ENCODE assay signal across 9 cellular contexts in genomic region chr6:16635810-16636602, GRCh38.
DNase-seq lines count a peak whose midpoint lies in the region; ATAC-seq and TF ChIP-seq lines count a peak whose summit lies in the region.
"Had no signal": no experiment of that assay in that cellular context is flagged by ENCODE, and none has a peak within 500 bp of the region (broad histone marks: within the 10 kb centered on the region; RNA-seq: fewer than 3 reads in every experiment).

No MANE protein-coding gene starts in this region.

- ATAC-seq in Panc1, result peak; percentile 73
- no peak for ATAC-seq in GM21526 (IDR thresholded peaks at IDR 0.05; ENCODE audit: low FRiP score, unreplicated experiment)
- no peak for ATAC-seq in HG03097 (IDR thresholded peaks at IDR 0.05; ENCODE audit: low FRiP score, unreplicated experiment)

- TF ChIP-seq CTCF in HFF-Myc (IDR thresholded peaks at IDR 0.05; ENCODE audit: low read depth, low read length, missing control alignments), result no peak
- TF ChIP-seq CTCF in Panc1 (IDR thresholded peaks at IDR 0.05), result no peak

- DNase-seq in ELF-1 (ENCODE audit: low read depth, low spot score), result peak; percentile 88
- peak; percentile 21 for DNase-seq in HFF-Myc (ENCODE audit: extremely low read depth, low read depth)
- no peak for DNase-seq in Panc1 (ENCODE audit: low read depth, low spot score)
- DNase-seq in foreskin melanocyte, result peak; percentile 82
- DNase-seq in mesenteric fat pad (ENCODE audit: low spot score), result no peak
- DNase-seq in activated gamma-delta T cell treated with Interleukin-2 at 50 U/mL for 16 hours, result no peak
- DNase-seq: gastrocnemius medialis had no signal

- intact Hi-C loops in Panc1 (cut with micrococcal nuclease; ENCODE audit: unreplicated experiment), result no loop called here

- H3K4me1 ChIP-seq in Panc1 (ENCODE audit: control insufficient read depth, insufficient read depth, low read length), result peaks cover 15% of the 10 kb centered on the region

- in situ Hi-C loops in Panc1 (cut with HindIII; ENCODE audit: low pct_unique_long_range_greater_than_20kb, low sequenced_read_pairs), result no loop called here

- H3K27me3 ChIP-seq in Panc1 (ENCODE audit: control insufficient read depth, insufficient read depth, low read length), result no peaks in the 10 kb centered on the region
- H3K27me3 ChIP-seq: gastrocnemius medialis had no signal

- no TSS peak for BruUV-seq in Panc1 (replicated peaks; lab: Mats Ljungman, UMichigan)

- H3K36me3 ChIP-seq in Panc1 (ENCODE audit: control insufficient read depth, insufficient read depth, low read length), result no peaks in the 10 kb centered on the region
- H3K36me3 ChIP-seq: gastrocnemius medialis had no signal

- H3K4me3 ChIP-seq in HFF-Myc (replicated peaks; ENCODE audit: low read depth, low read length), result no peak overlapping the region
- H3K4me3 ChIP-seq in Panc1 (ENCODE audit: low read depth in 2 of 2, low read length in 2 of 2), result no peak overlapping the region
- H3K4me3 ChIP-seq: gastrocnemius medialis had no signal

- H3K9me3 ChIP-seq in Panc1 (ENCODE audit: control insufficient read depth, insufficient read depth, low read depth, low read length), result no peaks in the 10 kb centered on the region
- H3K9me3 ChIP-seq: gastrocnemius medialis had no signal

- H3K27ac ChIP-seq in Panc1 (ENCODE audit: low read length), result peak overlapping the region; percentile 40; the same call in 1 of the 2 replicates
- H3K27ac ChIP-seq: gastrocnemius medialis had no signal

- CTCF ChIA-PET in Panc1 (lab: Charles Lee), result no interaction called here

- POLR2A ChIA-PET in Panc1 (lab: Charles Lee), result no interaction called here

Comparison
In these comparisons a context has a peak if more than half of its experiments do, and no peak if none do; other contexts are left out.
1. DNase-seq: peak in ELF-1 (single experiment), HFF-Myc (single experiment) and foreskin melanocyte (single experiment); none in Panc1 (single experiment), mesenteric fat pad (single experiment) and activated gamma-delta T cell treated with Interleukin-2 at 50 U/mL for 16 hours (single experiment).